In the genomic region with DNA sequence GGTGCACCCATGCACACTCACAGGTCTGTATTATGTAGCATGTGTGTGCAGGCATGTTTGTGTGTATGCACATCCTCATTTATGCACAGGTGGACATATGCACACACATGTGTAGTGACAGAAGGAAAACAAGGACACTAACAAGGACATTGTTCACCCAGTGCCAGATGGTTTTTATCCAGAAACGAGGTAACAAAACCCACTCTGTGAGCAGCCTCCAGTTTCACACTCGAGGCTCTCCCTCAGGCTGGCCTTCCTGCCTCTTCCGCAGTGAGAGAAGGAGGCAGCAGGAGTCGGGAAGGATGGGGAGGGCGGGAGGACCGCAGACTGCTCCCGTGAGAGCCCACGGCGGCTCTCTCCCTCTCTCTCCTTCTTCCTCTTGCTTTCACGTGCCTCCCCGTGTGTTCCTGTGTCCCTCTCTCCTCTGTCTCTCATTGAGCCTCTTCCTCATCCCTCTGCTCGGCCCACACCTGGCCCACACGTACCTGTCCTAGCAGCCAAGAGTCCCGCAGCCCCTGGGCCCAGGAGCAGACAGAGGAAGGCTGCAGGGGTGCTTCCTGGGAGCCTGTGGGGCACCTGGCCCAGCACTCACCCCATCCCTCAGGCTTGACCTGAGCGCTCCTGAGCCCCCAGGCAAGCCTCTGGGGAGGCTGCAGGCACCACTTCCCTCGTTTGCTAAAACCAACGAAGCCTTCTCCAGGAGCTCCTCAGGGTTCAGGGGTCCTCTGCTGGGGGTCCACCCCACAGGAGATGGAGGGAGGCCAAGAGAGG, we compare ENCODE assay signal across 15 cellular contexts. TPM values are rescaled to one million over a fixed set of nuclear protein-coding genes. Genes with fewer than 3 reads are reported as not detected.
DNase-seq lines count a peak whose midpoint lies in the region; ATAC-seq and TF ChIP-seq lines count a peak whose summit lies in the region.
"Had no signal": no experiment of that assay in that cellular context is flagged by ENCODE, and none has a peak within 500 bp of the region (broad histone marks: within the 10 kb centered on the region; RNA-seq: fewer than 3 reads in every experiment).

No MANE protein-coding gene starts in this region.

- H3K4me1 ChIP-seq in heart right ventricle (peaks cover 0 to 11% (median 7%) of the 10 kb centered on the region in 9 donors), upper lobe of left lung (peaks cover 0 to 17% (median 3%) of the 10 kb centered on the region in 4 donors)
- H3K4me1 ChIP-seq: tibial artery had no signal

- H3K27me3 ChIP-seq in heart right ventricle (no peaks in the 10 kb centered on the region), upper lobe of left lung (no peaks in the 10 kb centered on the region)
- H3K27me3 ChIP-seq: cardiac muscle cell had no signal

- H3K4me3 Mint-ChIP-seq in T-helper 17 cell: peak overlapping the region; percentile 64
- peak overlapping the region in 1 of 2 donors; percentile 12 for H3K4me3 Mint-ChIP-seq in stimulated activated naive B cell treated with anti-CD40 and anti-IgM and Interleukin-4, amounts not matched to agents 10 μg/mL and 1 μg/mL and 100 μg/mL, for 72 hours
- H3K4me3 Mint-ChIP-seq: HFFc6 had no signal

- TF ChIP-seq EP300 in upper lobe of left lung (IDR thresholded peaks at IDR 0.05): no peak

- H3K4me3 ChIP-seq in heart right ventricle: no peak overlapping the region
- no peak overlapping the region for H3K4me3 ChIP-seq in upper lobe of left lung
- H3K4me3 ChIP-seq: cardiac muscle cell, SK-N-MC, tibial artery had no signal

- H3K27ac ChIP-seq in heart right ventricle (no peak overlapping the region), cingulate gyrus (ENCODE audit: low read depth, low read length) (peak overlapping the region; percentile 19), upper lobe of left lung (no peak overlapping the region)
- H3K27ac ChIP-seq: SK-N-MC, tibial artery had no signal

- peaks cover 9% of the 10 kb centered on the region for H3K36me3 Mint-ChIP-seq in T-helper 17 cell (ENCODE audit: low read depth)
- H3K36me3 Mint-ChIP-seq in stimulated activated naive B cell treated with anti-CD40 and anti-IgM and Interleukin-4, amounts not matched to agents 10 μg/mL and 1 μg/mL and 100 μg/mL, for 72 hours: peaks cover 11 to 26% of the 10 kb centered on the region in 2 donors

- H3K27me3 Mint-ChIP-seq in T-helper 17 cell: no peaks in the 10 kb centered on the region
- no peaks in the 10 kb centered on the region for H3K27me3 Mint-ChIP-seq in stimulated activated naive B cell treated with anti-CD40 and anti-IgM and Interleukin-4, amounts not matched to agents 10 μg/mL and 1 μg/mL and 100 μg/mL, for 72 hours

- H3K9me3 ChIP-seq in heart right ventricle (peaks cover 0 to 7% (median 0%) of the 10 kb centered on the region in 11 donors), T-helper 17 cell (ENCODE audit: control insufficient read depth, low read length, poor library complexity, severe bottlenecking) (no peaks in the 10 kb centered on the region), upper lobe of left lung (no peaks in the 10 kb centered on the region)

- DNase-seq in left ventricle myocardium superior: peak; percentile 7
- no peak for DNase-seq in heart right ventricle
- DNase-seq in T-helper 17 cell: no peak
- DNase-seq in stimulated activated naive B cell treated with anti-CD40 and anti-IgM and Interleukin-4, amounts not matched to agents 10 μg/mL and 1 μg/mL and 100 μg/mL, for 72 hours: no peak
- no peak for DNase-seq in upper lobe of left lung
- DNase-seq in foreskin melanocyte: no peak
- no peak for DNase-seq in NCI-H82 treated with DMSO at 0.1 percent for 48 hours (lab: John Stamatoyannopoulos, UW; ENCODE audit: unreplicated experiment)
- DNase-seq: HFFc6; hippocampal formation; NCI-H1048; stimulated activated CD8-positive, alpha-beta memory T cell treated with anti-CD3 and anti-CD28 coated beads, Interleukin-4, amount 100 ng/mL, for 48 hours; tibial artery had no signal

- peak overlapping the region; percentile 99 for H3K27ac Mint-ChIP-seq in T-helper 17 cell
- H3K27ac Mint-ChIP-seq in stimulated activated naive B cell treated with anti-CD40 and anti-IgM and Interleukin-4, amounts not matched to agents 10 μg/mL and 1 μg/mL and 100 μg/mL, for 72 hours: peak overlapping the region; percentile 82
- H3K27ac Mint-ChIP-seq: HFFc6 had no signal

- H3K36me3 ChIP-seq in heart right ventricle (peaks cover 0 to 5% (median 0%) of the 10 kb centered on the region in 9 donors), upper lobe of left lung (no peaks in the 10 kb centered on the region)
- H3K36me3 ChIP-seq: cardiac muscle cell had no signal

- intact Hi-C loops in left ventricle myocardium superior (cut with micrococcal nuclease) (no loop called here), heart right ventricle (cut with DNase I) (no loop called here)

- WGBS in heart right ventricle, 2 donors: 68 to 81% methylated on average over 17 of the region's 17 CpGs
- WGBS in upper lobe of left lung, 2 donors: 83 to 87% methylated on average over 13 to 17 of the region's 17 CpGs

- peaks cover 58% of the 10 kb centered on the region for H3K4me1 Mint-ChIP-seq in T-helper 17 cell
- H3K4me1 Mint-ChIP-seq in stimulated activated naive B cell treated with anti-CD40 and anti-IgM and Interleukin-4, amounts not matched to agents 10 μg/mL and 1 μg/mL and 100 μg/mL, for 72 hours: peaks cover 41 to 71% of the 10 kb centered on the region in 2 donors

- TF ChIP-seq POLR2A in upper lobe of left lung (IDR thresholded peaks at IDR 0.05): no peak

- H3K9me3 Mint-ChIP-seq in stimulated activated naive B cell treated with anti-CD40 and anti-IgM and Interleukin-4, amounts not matched to agents 10 μg/mL and 1 μg/mL and 100 μg/mL, for 72 hours: no peaks in the 10 kb centered on the region

- no peak for TF ChIP-seq CTCF in heart right ventricle (IDR thresholded peaks at IDR 0.05)
- TF ChIP-seq CTCF in upper lobe of left lung (IDR thresholded peaks at IDR 0.05): no peak

- ATAC-seq in left ventricle myocardium superior (no peak), heart right ventricle (no peak), T-helper 17 cell (no peak), upper lobe of left lung (ENCODE audit: low FRiP score in 2 of 2) (no peak)
- ATAC-seq in stimulated activated naive B cell treated with anti-CD40 and anti-IgM and Interleukin-4, amounts not matched to agents 10 μg/mL and 1 μg/mL and 100 μg/mL, for 72 hours (replicated peaks): peak in 1 of 2 donors; percentile 14

RNA-seq across cellular contexts. Expression of gene SPOCK2, which starts 13.8 kb away (rescaled TPM):
- total RNA-seq in left ventricle myocardium superior (12.7 TPM), heart right ventricle (10 to 100 TPM in 2 of 10 donors, 1 to 10 TPM in 8; 3.5 to 12.8 (median 6.4) TPM), T-helper 17 cell (100 to 1,000 TPM; 603 to 772 TPM), upper lobe of left lung (100 to 1,000 TPM in 5 of 6 donors, 10 to 100 TPM in 1; 62.9 to 532 (median 159) TPM)
- polyA plus RNA-seq in heart right ventricle: 10 to 100 TPM in 1 of 2 donors, 1 to 10 TPM in 1; 6.7 to 13.4 TPM
- total RNA-seq: HFFc6 had no signal
